Comparison of ENCODE assay signal across 12 cellular contexts in the genomic region with DNA sequence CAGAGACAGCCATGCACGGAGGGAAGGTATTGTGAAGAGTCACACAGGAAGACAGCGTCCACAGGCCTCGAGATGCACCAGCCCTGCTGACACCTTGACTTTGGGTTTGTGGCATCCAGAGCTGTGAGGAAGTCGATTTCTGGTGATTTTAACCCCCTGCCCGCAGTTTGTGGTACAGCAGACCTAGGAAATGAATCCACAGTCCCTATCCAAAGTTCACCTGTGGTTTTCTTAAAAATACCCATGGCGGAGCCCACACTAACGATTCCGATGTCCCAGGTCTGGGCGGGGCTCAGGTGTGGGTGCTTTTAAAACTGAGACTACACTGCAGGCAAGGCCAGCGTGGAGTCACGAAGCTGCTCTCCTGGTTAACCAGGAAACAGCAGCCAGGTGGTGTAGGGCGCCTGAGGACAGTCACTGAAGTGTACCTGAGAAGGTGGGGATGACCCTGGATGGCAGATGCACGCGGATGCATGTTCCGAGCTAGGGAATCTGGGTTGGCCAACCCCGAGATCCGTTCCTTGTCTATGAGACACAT. TPM values are rescaled to one million over a fixed set of nuclear protein-coding genes. Genes with fewer than 3 reads are reported as not detected.
DNase-seq lines count a peak whose midpoint lies in the region; ATAC-seq, FAIRE-seq and TF ChIP-seq lines count a peak whose summit lies in the region.
"Had no signal": no experiment of that assay in that cellular context is flagged by ENCODE, and none has a peak within 500 bp of the region (broad histone marks: within the 10 kb centered on the region; RNA-seq: fewer than 3 reads in every experiment).

No MANE protein-coding gene starts in this region.

- no peaks in the 10 kb centered on the region for H3K9me3 Mint-ChIP-seq in activated T-cell treated with anti-CD3 and anti-CD28 coated beads, Interleukin-2, amount 50 U/mL, for 72 hours

- H3K4me3 Mint-ChIP-seq in activated T-cell treated with anti-CD3 and anti-CD28 coated beads, Interleukin-2, amount 50 U/mL, for 72 hours: peak overlapping the region; percentile 25 to 68
- H3K4me3 Mint-ChIP-seq: brain had no signal

- H3K36me3 Mint-ChIP-seq in activated T-cell treated with anti-CD3 and anti-CD28 coated beads, Interleukin-2, amount 50 U/mL, for 72 hours (ENCODE audit: insufficient read depth in 2 of 2): no peaks in the 10 kb centered on the region
- H3K36me3 Mint-ChIP-seq: brain had no signal

- WGBS in pancreas, 2 donors: 77 to 85% methylated on average over 17 of the region's 17 CpGs
- WGBS in adrenal gland, 4 donors: 83 to 90% (median 86%) methylated on average over 12 to 17 of the region's 17 CpGs

- POLR2A ChIA-PET in PC-9 (lab: Charles Lee; ENCODE audit: unreplicated experiment): no interaction called here

- H3K27me3 ChIP-seq in PC-9 (ENCODE audit: insufficient read depth, low read depth) (no peaks in the 10 kb centered on the region), pancreas (no peaks in the 10 kb centered on the region), adrenal gland (no peaks in the 10 kb centered on the region), Karpas-422 (ENCODE audit: low read length) (no peaks in the 10 kb centered on the region)

- no peak overlapping the region for H3K27ac ChIP-seq in PC-9
- no peak overlapping the region for H3K27ac ChIP-seq in pancreas
- no peak overlapping the region for H3K27ac ChIP-seq in adrenal gland
- H3K27ac ChIP-seq in Karpas-422 (ENCODE audit: low read length): no peak overlapping the region

- H3K9ac ChIP-seq in Karpas-422 (ENCODE audit: low read length): no peak overlapping the region

- ATAC-seq in activated T-cell treated with anti-CD3 and anti-CD28 coated beads, Interleukin-2, amount 50 U/mL, for 72 hours (replicated peaks in 1 of 2): peak; percentile 59
- ATAC-seq in pancreas (peak in 3 of 4 donors; percentile 26 to 77 (median 56)), GM21529 (IDR thresholded peaks at IDR 0.05; ENCODE audit: unreplicated experiment) (no peak)
- ATAC-seq: Right ventricle myocardium inferior had no signal

- H3K36me3 ChIP-seq in PC-9 (ENCODE audit: low read depth) (no peaks in the 10 kb centered on the region), pancreas (no peaks in the 10 kb centered on the region), adrenal gland (replicated peaks in 1 of 2) (no peaks in the 10 kb centered on the region), Karpas-422 (ENCODE audit: insufficient read depth, low read length) (no peaks in the 10 kb centered on the region)

- H3K4me1 Mint-ChIP-seq in activated T-cell treated with anti-CD3 and anti-CD28 coated beads, Interleukin-2, amount 50 U/mL, for 72 hours (ENCODE audit: low read depth): peaks cover 83% of the 10 kb centered on the region

- H3K4me2 ChIP-seq in PC-9 (no peak overlapping the region), Karpas-422 (ENCODE audit: low read depth, low read length, poor library complexity, severe bottlenecking) (no peak overlapping the region)

- TF ChIP-seq POLR2A in GM12892 (IDR thresholded peaks at IDR 0.05; ENCODE audit: low read depth, low read length) (no peak), adrenal gland (IDR thresholded peaks at IDR 0.05) (no peak)

- TF ChIP-seq CTCF in PC-9 (conservative IDR thresholded peaks at IDR 0.05): no peak
- no peak for TF ChIP-seq CTCF in pancreas (IDR thresholded peaks at IDR 0.05)
- TF ChIP-seq CTCF in adrenal gland (IDR thresholded peaks at IDR 0.05): no peak

- intact Hi-C loops in PC-9 (cut with micrococcal nuclease; ENCODE audit: unreplicated experiment): no loop called here
- intact Hi-C loops in pancreas (cut with DNase I): loop anchor here in 1 of 3 donors (10.0 kb wide), 1 partner anchor 206 kb away; no protein-coding TSS in a partner anchor
- intact Hi-C loops in adrenal gland (cut with DNase I): no loop called here

- CTCF ChIA-PET in PC-9 (lab: Charles Lee): interaction anchor here (0.6 kb wide), 1 partner anchor 37 kb away, joined by 5 read pairs; no protein-coding TSS in a partner anchor

- H3K27ac Mint-ChIP-seq in activated T-cell treated with anti-CD3 and anti-CD28 coated beads, Interleukin-2, amount 50 U/mL, for 72 hours: peak overlapping the region; percentile 31

- H3K9me3 ChIP-seq in PC-9 (ENCODE audit: insufficient read depth, low read depth) (no peaks in the 10 kb centered on the region), pancreas (no peaks in the 10 kb centered on the region), adrenal gland (replicated peaks in 1 of 3) (no peaks in the 10 kb centered on the region), Karpas-422 (ENCODE audit: low read length) (no peaks in the 10 kb centered on the region)

- H2AFZ ChIP-seq in PC-9 (no peak overlapping the region), Karpas-422 (ENCODE audit: low read length) (no peak overlapping the region)

- no peaks in the 10 kb centered on the region for H3K27me3 Mint-ChIP-seq in activated T-cell treated with anti-CD3 and anti-CD28 coated beads, Interleukin-2, amount 50 U/mL, for 72 hours (ENCODE audit: low read depth)
- H3K27me3 Mint-ChIP-seq: brain had no signal

- no peaks in the 10 kb centered on the region for H3K9me2 ChIP-seq in PC-9 (ENCODE audit: insufficient read depth)
- H3K9me2 ChIP-seq in Karpas-422 (replicated peaks; ENCODE audit: insufficient read depth, low read length): no peaks in the 10 kb centered on the region

- DNase-seq in GM12892 (ENCODE audit: insufficient read length) (no peak), PC-9 (no peak), pancreas (no peak), NCI-H526 treated with DMSO at 0.1 percent for 48 hours (lab: John Stamatoyannopoulos, UW) (no peak), adrenal gland (no peak), Karpas-422 (no peak)
- DNase-seq in activated T-cell treated with anti-CD3 and anti-CD28 coated beads, Interleukin-2, amount 50 U/mL, for 72 hours: peak; percentile 70 to 80
- DNase-seq: COR-L47 had no signal

- H3K4me1 ChIP-seq in PC-9 (replicated peaks; ENCODE audit: insufficient read depth): 0 out of 2 replicates have a peak, but pooled peaks cover 6% of the 10 kb centered on the region
- no peaks in the 10 kb centered on the region for H3K4me1 ChIP-seq in pancreas
- H3K4me1 ChIP-seq in adrenal gland (replicated peaks in 1 of 2): no peaks in the 10 kb centered on the region
- peaks cover 14% of the 10 kb centered on the region for H3K4me1 ChIP-seq in Karpas-422 (ENCODE audit: low read length)

- no peak overlapping the region for H3K4me3 ChIP-seq in PC-9
- H3K4me3 ChIP-seq in pancreas: no peak overlapping the region
- H3K4me3 ChIP-seq in adrenal gland: no peak overlapping the region
- no peak overlapping the region for H3K4me3 ChIP-seq in Karpas-422 (ENCODE audit: low read length)

- H4K20me1 ChIP-seq in PC-9 (ENCODE audit: insufficient read depth): no peaks in the 10 kb centered on the region
- no peaks in the 10 kb centered on the region for H4K20me1 ChIP-seq in Karpas-422 (ENCODE audit: insufficient read depth, low read depth, low read length)

- TSS peak; percentile 51 for BruUV-seq in PC-9 (replicated peaks; lab: Mats Ljungman, UMichigan)

- H3K79me2 ChIP-seq in PC-9 (ENCODE audit: low read depth): no peaks in the 10 kb centered on the region
- H3K79me2 ChIP-seq in Karpas-422 (ENCODE audit: low read length): no peaks in the 10 kb centered on the region

- 0 out of 2 replicates have a peak, but pooled peaks cover 3% of the 10 kb centered on the region for H3F3A ChIP-seq in PC-9 (ENCODE audit: insufficient read depth, low read depth)

- peak; percentile 24 for FAIRE-seq in GM12892 (lab: Jason Lieb, UNC)
- FAIRE-seq in pancreas (lab: Jason Lieb, UNC): no peak
- FAIRE-seq: frontal cortex had no signal

RNA-seq across cellular contexts. Expression of gene MEAK7, which starts 14.4 kb away (rescaled TPM):
- polyA plus RNA-seq in GM12892 (2012; ENCODE audit: missing spikeins): 7.1 TPM
- 73.4 and 74.6 TPM in 2 replicates for total RNA-seq in PC-9 (2021)
- total RNA-seq in activated T-cell treated with anti-CD3 and anti-CD28 coated beads, Interleukin-2, amount 50 U/mL, for 72 hours: 10 to 100 TPM; 15.6 to 27.9 TPM
- 10 to 100 TPM in 1 of 6 donors, 1 to 10 TPM in 5; 3.4 to 10.5 (median 5.6) TPM for total RNA-seq in pancreas
- polyA plus RNA-seq in pancreas: 1 to 10 TPM; 2.1 to 3.4 TPM
- total RNA-seq in adrenal gland: 10 to 100 TPM in 2 of 8 donors, 1 to 10 TPM in 6; 3.6 to 14.1 (median 7.3) TPM
- polyA plus RNA-seq in adrenal gland: 1 to 10 TPM; 3.8 to 4.2 (median 4.2) TPM
- 8.7 and 10.7 TPM in 2 replicates for total RNA-seq in Karpas-422 (2014; rRNA removed; shearing (Covaris generic); ENCODE audit: low replicate concordance)

Comparison
In these comparisons a context has a peak if more than half of its experiments do, and no peak if none do; other contexts are left out.
1. DNase-seq: peak in activated T-cell treated with anti-CD3 and anti-CD28 coated beads, Interleukin-2, amount 50 U/mL, for 72 hours (2 of 2); none in GM12892 (single experiment), PC-9 (0 of 2), pancreas (0 of 6), NCI-H526 treated with DMSO at 0.1 percent for 48 hours (single experiment), adrenal gland (0 of 7) and Karpas-422 (single experiment).